11 cellular contexts compared by ENCODE assay signal in the genomic region with DNA sequence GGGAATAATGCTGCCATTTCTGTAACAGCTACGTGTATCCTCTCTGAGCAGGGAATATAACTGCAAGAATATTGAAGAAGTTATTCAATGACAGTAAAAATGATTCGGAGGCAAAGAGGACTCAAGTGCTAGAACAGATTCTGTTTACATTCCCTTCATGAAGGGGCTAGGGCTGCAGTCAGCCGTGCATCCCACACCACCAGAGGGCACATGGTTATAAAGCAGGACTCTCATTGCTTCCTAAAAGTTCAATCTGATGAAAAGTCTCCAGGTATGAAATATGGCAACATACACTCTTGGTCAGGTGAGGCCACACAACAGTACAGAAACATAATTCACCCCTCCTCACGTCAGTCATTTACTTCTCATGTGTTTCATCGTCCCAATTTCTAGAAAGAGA. TPM values are rescaled to one million over a fixed set of nuclear protein-coding genes. Genes with fewer than 3 reads are reported as not detected.
DNase-seq lines count a peak whose midpoint lies in the region; ATAC-seq, FAIRE-seq and TF ChIP-seq lines count a peak whose summit lies in the region.
"Had no signal": no experiment of that assay in that cellular context is flagged by ENCODE, and none has a peak within 500 bp of the region (broad histone marks: within the 10 kb centered on the region; RNA-seq: fewer than 3 reads in every experiment).

No MANE protein-coding gene starts in this region.

- H4K91ac ChIP-seq in IMR-90 (ENCODE audit: insufficient read depth, low read depth, low read length) = no peak overlapping the region

- TF ChIP-seq CTCF in IMR-90 (conservative IDR thresholded peaks at IDR 0.05; ENCODE audit: low read depth, low read length) (peak; percentile 55), K562 (IDR thresholded peaks at IDR 0.05 in 2 of 3, conservative IDR thresholded peaks at IDR 0.05 in 1 of 3; ENCODE audit: insufficient read depth in 2 of 3, low read depth in 1 of 3, low read length in 3 of 3) (peak; percentile 21 to 44 (median 40)), nephron progenitor cell (IDR thresholded peaks at IDR 0.05) (peak; percentile 13)

- no peak overlapping the region for H3K18ac ChIP-seq in IMR-90 (ENCODE audit: low read depth, low read length)

- peak overlapping the region; percentile 64 for H3K27ac Mint-ChIP-seq in nephron progenitor cell
- H3K27ac Mint-ChIP-seq: B cell had no signal

- H3K27me3 ChIP-seq in IMR-90 (ENCODE audit: control insufficient read depth, insufficient read depth, low read length) (no peaks in the 10 kb centered on the region), K562 (ENCODE audit: control insufficient read depth in 2 of 2, insufficient read depth in 2 of 2, low read length in 2 of 2) (no peaks in the 10 kb centered on the region)
- H3K27me3 ChIP-seq: adrenal gland had no signal

- DNase-seq in NCI-H2171 treated with DMSO at 0.1 percent for 48 hours (lab: John Stamatoyannopoulos, UW) (peak; percentile 20), NCI-H2171 (lab: John Stamatoyannopoulos, UW) (no peak), IMR-90 (peak; percentile 52), K562 (ENCODE audit: extremely low read depth in 1 of 4, low spot score in 3 of 4) (no peak), nephron progenitor cell (no peak), epidermal melanocyte (ENCODE audit: insufficient read length, low spot score) (no peak), sciatic nerve (ENCODE audit: low spot score) (no peak)
- DNase-seq: adrenal gland, NCI-H2081 had no signal

- H3K36me3 ChIP-seq in IMR-90 (ENCODE audit: control insufficient read depth, insufficient read depth, low read length) (peaks cover 54% of the 10 kb centered on the region), K562 (ENCODE audit: control insufficient read depth, insufficient read depth, low read length) (peaks cover 67% of the 10 kb centered on the region; the same call in 2 of the 3 replicates)

- POLR2A ChIA-PET in IMR-90 (lab: Charles Lee; ENCODE audit: unreplicated experiment) (no interaction called here), K562 (lab: Yijun Ruan, JAX) (interaction anchor here (0.6 kb wide), 1 partner anchor 116 kb away, joined by 3 read pairs; no protein-coding TSS in a partner anchor)

- H3K14ac ChIP-seq in IMR-90 (replicated peaks; ENCODE audit: low read depth, low read length) = no peak overlapping the region

- no peak overlapping the region; the same call in 1 of the 2 replicates for H2AK5ac ChIP-seq in IMR-90 (ENCODE audit: low read depth, low read length)

- intact Hi-C loops in IMR-90 (cut with micrococcal nuclease) (loop anchor here (2.0 to 5.0 kb wide), 2 partner anchors 63 to 105 kb away; a partner anchor contains a TSS), K562 (cut with micrococcal nuclease) (no loop called here), sciatic nerve (cut with DNase I) (no loop called here)

- no peak overlapping the region for H4K8ac ChIP-seq in IMR-90 (ENCODE audit: low read depth in 2 of 2, low read length in 2 of 2)

- no peaks in the 10 kb centered on the region for H3K9me3 Mint-ChIP-seq in nephron progenitor cell

- FAIRE-seq in K562 (lab: Jason Lieb, UNC) = no peak

- TF ChIP-seq POLR2A in IMR-90 (IDR thresholded peaks at IDR 0.05; ENCODE audit: low read depth, low read length) = no peak
- TF ChIP-seq POLR2A in K562 (conservative IDR thresholded peaks at IDR 0.05) = no peak

- WGBS in IMR-90 (ENCODE audit: extremely low coverage in 2 of 2, insufficient read length in 1 of 2), 2 experiments = no CpG with 5 or more reads among the region's 5 CpGs
- WGBS in K562 (ENCODE audit: insufficient coverage, low coverage, missing lambda C conversion rate) = 66% methylated on average over 5 of the region's 5 CpGs

- no peak overlapping the region for H2BK120ac ChIP-seq in IMR-90 (ENCODE audit: low read depth, low read length)

- no peak overlapping the region for H3K27ac ChIP-seq in IMR-90 (ENCODE audit: insufficient read depth, low read length)
- no peak overlapping the region for H3K27ac ChIP-seq in K562 (ENCODE audit: extremely low read depth, low read depth, low read length)

- H2BK20ac ChIP-seq in IMR-90 (ENCODE audit: low read depth, low read length) = no peak overlapping the region

- H3K23ac ChIP-seq in IMR-90 (ENCODE audit: low read depth, low read length) = no peak overlapping the region

- no peak overlapping the region for H3K4me2 ChIP-seq in IMR-90 (ENCODE audit: low read depth, low read length)
- no peak overlapping the region for H3K4me2 ChIP-seq in K562 (ENCODE audit: insufficient read depth, low read length)

- no peak overlapping the region for H4K5ac ChIP-seq in IMR-90 (ENCODE audit: low read depth, low read length)

- H3K4me3 Mint-ChIP-seq in nephron progenitor cell = no peak overlapping the region
- H3K4me3 Mint-ChIP-seq: B cell had no signal

- CTCF ChIA-PET in IMR-90 (lab: Yijun Ruan, JAX) = no interaction called here
- CTCF ChIA-PET in K562 (lab: Yijun Ruan, JAX; ENCODE audit: low intra/inter-chr PET ratio) = interaction anchor here (0.6 kb wide), 1 partner anchor 122 kb away, joined by 3 read pairs; no protein-coding TSS in a partner anchor

- no peak overlapping the region for H2AFZ ChIP-seq in IMR-90 (replicated peaks; ENCODE audit: low read length, poor library complexity)
- no peak overlapping the region for H2AFZ ChIP-seq in K562 (ENCODE audit: low read depth, low read length)

- TF ChIP-seq RAD21 in IMR-90 (IDR thresholded peaks at IDR 0.05; ENCODE audit: low read length) (peak; percentile 59), K562 (CRISPR knock-in tag; conservative IDR thresholded peaks at IDR 0.05 in 1 of 2, IDR thresholded peaks at IDR 0.05 in 1 of 2) (peak in 1 of 2 experiments; percentile 45; a peak in 2 of 4 replicates)

- H3K9me3 ChIP-seq in IMR-90 (ENCODE audit: control insufficient read depth, insufficient read depth, low read length) (no peaks in the 10 kb centered on the region), K562 (replicated peaks; ENCODE audit: control insufficient read depth, insufficient read depth, low read depth, low read length) (no peaks in the 10 kb centered on the region)
- H3K9me3 ChIP-seq: adrenal gland had no signal

- H4K20me1 ChIP-seq in IMR-90 (ENCODE audit: insufficient read depth, low read length) (no peaks in the 10 kb centered on the region), K562 (replicated peaks; ENCODE audit: control insufficient read depth, insufficient read depth, low read length) (no peaks in the 10 kb centered on the region)

- no peak overlapping the region for H3K56ac ChIP-seq in IMR-90 (ENCODE audit: extremely low read depth, insufficient read depth, low read length)

- in situ Hi-C loops in IMR-90 (cut with MboI; ENCODE audit: low sequenced_read_pairs) = no loop called here
- in situ Hi-C loops in K562 (cut with MboI) = no loop called here

- H3K4me3 ChIP-seq in IMR-90 (ENCODE audit: insufficient read depth, low read depth, low read length) (no peak overlapping the region), K562 (no peak overlapping the region)
- H3K4me3 ChIP-seq: adrenal gland had no signal

- H3K79me2 ChIP-seq in K562 (ENCODE audit: control insufficient read depth, insufficient read depth, low read length) = no peaks in the 10 kb centered on the region

- H3K36me3 Mint-ChIP-seq in nephron progenitor cell (ENCODE audit: low read depth) = peaks cover 66% of the 10 kb centered on the region

- TF ChIP-seq EP300 in K562 (IDR thresholded peaks at IDR 0.05; ENCODE audit: low read length) = no peak

- peak; percentile 74; the same call in 1 of the 2 replicates for ATAC-seq in IMR-90 (ENCODE audit: low read depth)
- ATAC-seq in K562 = peak; percentile 49; the same call in 1 of the 3 replicates
- no peak for ATAC-seq in HG03159 (IDR thresholded peaks at IDR 0.05; ENCODE audit: unreplicated experiment)
- ATAC-seq in sciatic nerve = no peak

- no peaks in the 10 kb centered on the region for H3K4me1 Mint-ChIP-seq in nephron progenitor cell
- H3K4me1 Mint-ChIP-seq: B cell had no signal

- no peak overlapping the region for H2BK15ac ChIP-seq in IMR-90 (ENCODE audit: low read depth, low read length)

- no peaks in the 10 kb centered on the region for H3K27me3 Mint-ChIP-seq in nephron progenitor cell (ENCODE audit: low read depth, poor library complexity)
- H3K27me3 Mint-ChIP-seq: B cell had no signal

- peaks cover 0 to 10% of the 10 kb centered on the region in 2 experiments; a peak in 2 of 4 replicates for H3K79me1 ChIP-seq in IMR-90 (ENCODE audit: low read depth in 1 of 2, low read length in 2 of 2)

- H3K9me1 ChIP-seq in IMR-90 (ENCODE audit: insufficient read depth, low read length) = peaks cover 6% of the 10 kb centered on the region
- no peaks in the 10 kb centered on the region for H3K9me1 ChIP-seq in K562 (ENCODE audit: control insufficient read depth, insufficient read depth, low read length)

- dilution Hi-C loops in IMR-90 (cut with HindIII; ENCODE audit: low sequenced_read_pairs, unreplicated experiment) = no loop called here

- H3K4me1 ChIP-seq in IMR-90 (ENCODE audit: control insufficient read depth, insufficient read depth, low read length) (no peaks in the 10 kb centered on the region; the same call in 1 of the 2 replicates), K562 (replicated peaks in 1 of 2; ENCODE audit: control insufficient read depth in 2 of 2, insufficient read depth in 2 of 2, low read length in 2 of 2) (peaks cover 5 to 7% of the 10 kb centered on the region in 2 experiments; a peak in 4 of 5 replicates)
- H3K4me1 ChIP-seq: adrenal gland had no signal

- no peak overlapping the region for H3K4ac ChIP-seq in IMR-90 (ENCODE audit: low read depth, low read length)

- H2AK9ac ChIP-seq in IMR-90 (replicated peaks; ENCODE audit: low read depth, low read length, poor library complexity) = no peak overlapping the region

- no TSS peak for BruUV-seq in IMR-90 (replicated peaks; lab: Mats Ljungman, UMichigan)
- no TSS peak for BruUV-seq in K562 (replicated peaks; lab: Mats Ljungman, UMichigan)

- H2BK5ac ChIP-seq in IMR-90 (ENCODE audit: low read depth, low read length, poor library complexity, severe bottlenecking) = no peak overlapping the region

- no peak overlapping the region for H3K9ac ChIP-seq in IMR-90 (ENCODE audit: low read depth, low read length)
- H3K9ac ChIP-seq in K562 (ENCODE audit: insufficient read depth in 1 of 2, low read depth in 2 of 2, low read length in 2 of 2) = no peak overlapping the region

RNA-seq across cellular contexts. Expression of a gene that starts 34.0 kb away (rescaled TPM):
- total RNA-seq in IMR-90 (2012; rRNA removed) (6.1 and 11.4 TPM in 2 replicates), K562 (2014; rRNA removed) (19.7 and 27.7 TPM in 2 replicates), K562 (2014; rRNA removed; fragmentation: Illumina TruSeq; extraction: Trizol) (12.0 and 12.8 TPM in 2 replicates), K562 (2015; rRNA removed; fragmentation: Illumina TruSeq; extraction: Trizol) (19.7 and 22.4 TPM in 2 replicates), K562 (2021) (18.7 and 20.4 TPM in 2 replicates), sciatic nerve (26.7 TPM)
- polyA plus RNA-seq in IMR-90 (2012; rRNA removed) (10.9 and 13.4 TPM in 2 replicates), K562 (2011; rRNA removed) (13.7 and 15.0 TPM in 2 replicates), K562 (2014; fragmentation: Illumina TruSeq; extraction: Trizol) (19.4 and 20.2 TPM in 2 replicates), K562 (2014; fragmentation: Nextera tagmentation; extraction: Ambion mirVana) (1 to 10 TPM; 3.4 to 4.7 TPM), K562 (2014; rRNA removed) (29.6 and 30.4 TPM in 2 replicates)
- 9.3 and 11.2 TPM in 2 replicates for polyA plus RNA-seq in IMR-90 (2012; cell fraction: cytosol; rRNA removed)
- 40.1 and 40.5 TPM in 2 replicates for polyA plus RNA-seq in IMR-90 (2012; cell fraction: nucleus; rRNA removed; ENCODE audit: low replicate concordance)
- 38.1 and 49.8 TPM in 2 replicates for total RNA-seq in K562 (2011; cell fraction: chromatin; rRNA removed; ENCODE audit: low replicate concordance)
- 30.0 and 31.9 TPM in 2 replicates for total RNA-seq in K562 (2011; cell fraction: nucleolus; rRNA removed)
- 33.7 and 35.5 TPM in 2 replicates for total RNA-seq in K562 (2011; cell fraction: nucleoplasm; rRNA removed)
- polyA plus RNA-seq in K562 (2011; cell fraction: cytosol; rRNA removed) = 10.1 and 10.3 TPM in 2 replicates
- 28.9 and 31.1 TPM in 2 replicates for polyA plus RNA-seq in K562 (2011; cell fraction: nucleus; rRNA removed)
- polyA plus RNA-seq in K562 (2012) = 25.7 and 29.2 TPM in 2 replicates
- polyA minus RNA-seq in K562 (2011; rRNA and poly(A)+ RNA removed) = 8.3 and 10.1 TPM in 2 replicates
- 4.8 and 7.6 TPM in 2 replicates for polyA minus RNA-seq in K562 (2011; cell fraction: cytosol; rRNA and poly(A)+ RNA removed)
- polyA minus RNA-seq in K562 (2011; cell fraction: nucleus; rRNA and poly(A)+ RNA removed) = 9.8 and 13.4 TPM in 2 replicates

RNA-seq across cellular contexts. Expression of a gene that starts 53.7 kb away (rescaled TPM):
- total RNA-seq in IMR-90 (2012; rRNA removed) = 58.4 and 67.2 TPM in 2 replicates
- 32.5 and 34.4 TPM in 2 replicates for polyA plus RNA-seq in IMR-90 (2012; rRNA removed)
- 23.4 and 23.7 TPM in 2 replicates for polyA plus RNA-seq in IMR-90 (2012; cell fraction: cytosol; rRNA removed)
- 5.7 and 6.9 TPM in 2 replicates for polyA plus RNA-seq in IMR-90 (2012; cell fraction: nucleus; rRNA removed; ENCODE audit: low replicate concordance)
- 2.4 and 3.1 TPM in 2 replicates for total RNA-seq in K562 (2011; cell fraction: chromatin; rRNA removed; ENCODE audit: low replicate concordance)
- 1.8 and 2.0 TPM in 2 replicates for total RNA-seq in K562 (2011; cell fraction: nucleolus; rRNA removed)
- total RNA-seq in K562 (2011; cell fraction: nucleoplasm; rRNA removed) = 2.1 and 2.7 TPM in 2 replicates
- total RNA-seq in K562 (2014; rRNA removed) = 6.9 and 10.7 TPM in 2 replicates
- total RNA-seq in K562 (2014; rRNA removed; fragmentation: Illumina TruSeq; extraction: Trizol) = 7.2 and 7.8 TPM in 2 replicates
- 5.3 and 6.1 TPM in 2 replicates for total RNA-seq in K562 (2015; rRNA removed; fragmentation: Illumina TruSeq; extraction: Trizol)
- 6.0 and 6.6 TPM in 2 replicates for total RNA-seq in K562 (2021)
- polyA plus RNA-seq in K562 (2011; rRNA removed) = 4.7 and 4.9 TPM in 2 replicates
- polyA plus RNA-seq in K562 (2011; cell fraction: cytosol; rRNA removed) = 3.7 and 4.8 TPM in 2 replicates
- 0.81 and 1.2 TPM in 2 replicates for polyA plus RNA-seq in K562 (2011; cell fraction: nucleus; rRNA removed)
- 7.0 and 9.7 TPM in 2 replicates for polyA plus RNA-seq in K562 (2012)
- 7.8 and 8.3 TPM in 2 replicates for polyA plus RNA-seq in K562 (2014; fragmentation: Illumina TruSeq; extraction: Trizol)
- polyA plus RNA-seq in K562 (2014; fragmentation: Nextera tagmentation; extraction: Ambion mirVana) = 1 to 10 TPM; 4.4 to 5.0 TPM
- polyA plus RNA-seq in K562 (2014; rRNA removed) = 5.7 and 6.1 TPM in 2 replicates
- 5.7 and 6.3 TPM in 2 replicates for polyA minus RNA-seq in K562 (2011; rRNA and poly(A)+ RNA removed)
- polyA minus RNA-seq in K562 (2011; cell fraction: cytosol; rRNA and poly(A)+ RNA removed) = 6.8 and 13.3 TPM in 2 replicates
- 0.67 and 1.00 TPM in 2 replicates for polyA minus RNA-seq in K562 (2011; cell fraction: nucleus; rRNA and poly(A)+ RNA removed)
- total RNA-seq in sciatic nerve = 51.0 TPM

Comparison
In these comparisons a context has a peak if more than half of its experiments do, and no peak if none do; other contexts are left out.
1. DNase-seq: peak in NCI-H2171 treated with DMSO at 0.1 percent for 48 hours (single experiment) and IMR-90 (single experiment); none in NCI-H2171 (single experiment), K562 (0 of 4), nephron progenitor cell (single experiment), epidermal melanocyte (single experiment) and sciatic nerve (single experiment).
2. ATAC-seq: peak in IMR-90 (single experiment) and K562 (single experiment); none in HG03159 (single experiment) and sciatic nerve (single experiment).
3. Peak in every context shown above with its lines, with median percentiles within 50 percentile points of each other: CTCF ChIP-seq.